Comparison of ENCODE assay signal across 1 cellular context in the genomic region with DNA sequence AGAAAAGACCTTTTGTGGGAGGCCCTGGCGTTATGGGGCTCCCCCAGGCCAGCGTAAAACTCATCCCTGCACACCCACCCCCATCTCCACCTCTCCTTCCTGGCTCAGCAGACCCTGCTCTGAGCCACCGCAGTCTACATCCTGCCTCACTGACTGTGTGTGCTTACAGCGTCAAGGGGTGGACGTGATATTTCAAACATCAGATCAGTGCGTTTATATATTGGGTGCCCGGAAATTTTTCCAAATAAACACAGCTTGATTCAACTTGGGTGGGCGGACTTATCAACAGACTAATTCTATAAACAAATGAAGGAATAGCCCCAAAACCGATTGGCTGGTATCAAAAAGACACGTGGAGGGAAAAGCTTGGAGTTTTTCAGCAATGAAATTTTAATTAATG.
TF ChIP-seq lines count a peak whose summit lies in the region.

No MANE protein-coding gene starts in this region.

TF ChIP-seq in SK-N-SH treated with all-trans-retinoic acid at 6 μM for 48 hours, 23 proteins besides CTCF, POLR2A, EP300 and RAD21 (continued from another document):
- TF ChIP-seq, protein P1, sequence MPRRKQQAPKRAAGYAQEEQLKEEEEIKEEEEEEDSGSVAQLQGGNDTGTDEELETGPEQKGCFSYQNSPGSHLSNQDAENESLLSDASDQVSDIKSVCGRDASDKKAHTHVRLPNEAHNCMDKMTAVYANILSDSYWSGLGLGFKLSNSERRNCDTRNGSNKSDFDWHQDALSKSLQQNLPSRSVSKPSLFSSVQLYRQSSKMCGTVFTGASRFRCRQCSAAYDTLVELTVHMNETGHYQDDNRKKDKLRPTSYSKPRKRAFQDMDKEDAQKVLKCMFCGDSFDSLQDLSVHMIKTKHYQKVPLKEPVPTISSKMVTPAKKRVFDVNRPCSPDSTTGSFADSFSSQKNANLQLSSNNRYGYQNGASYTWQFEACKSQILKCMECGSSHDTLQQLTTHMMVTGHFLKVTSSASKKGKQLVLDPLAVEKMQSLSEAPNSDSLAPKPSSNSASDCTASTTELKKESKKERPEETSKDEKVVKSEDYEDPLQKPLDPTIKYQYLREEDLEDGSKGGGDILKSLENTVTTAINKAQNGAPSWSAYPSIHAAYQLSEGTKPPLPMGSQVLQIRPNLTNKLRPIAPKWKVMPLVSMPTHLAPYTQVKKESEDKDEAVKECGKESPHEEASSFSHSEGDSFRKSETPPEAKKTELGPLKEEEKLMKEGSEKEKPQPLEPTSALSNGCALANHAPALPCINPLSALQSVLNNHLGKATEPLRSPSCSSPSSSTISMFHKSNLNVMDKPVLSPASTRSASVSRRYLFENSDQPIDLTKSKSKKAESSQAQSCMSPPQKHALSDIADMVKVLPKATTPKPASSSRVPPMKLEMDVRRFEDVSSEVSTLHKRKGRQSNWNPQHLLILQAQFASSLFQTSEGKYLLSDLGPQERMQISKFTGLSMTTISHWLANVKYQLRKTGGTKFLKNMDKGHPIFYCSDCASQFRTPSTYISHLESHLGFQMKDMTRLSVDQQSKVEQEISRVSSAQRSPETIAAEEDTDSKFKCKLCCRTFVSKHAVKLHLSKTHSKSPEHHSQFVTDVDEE (CRISPR knock-in tag; IDR thresholded peaks at IDR 0.05), result no peak
- TF ChIP-seq, protein P2, sequence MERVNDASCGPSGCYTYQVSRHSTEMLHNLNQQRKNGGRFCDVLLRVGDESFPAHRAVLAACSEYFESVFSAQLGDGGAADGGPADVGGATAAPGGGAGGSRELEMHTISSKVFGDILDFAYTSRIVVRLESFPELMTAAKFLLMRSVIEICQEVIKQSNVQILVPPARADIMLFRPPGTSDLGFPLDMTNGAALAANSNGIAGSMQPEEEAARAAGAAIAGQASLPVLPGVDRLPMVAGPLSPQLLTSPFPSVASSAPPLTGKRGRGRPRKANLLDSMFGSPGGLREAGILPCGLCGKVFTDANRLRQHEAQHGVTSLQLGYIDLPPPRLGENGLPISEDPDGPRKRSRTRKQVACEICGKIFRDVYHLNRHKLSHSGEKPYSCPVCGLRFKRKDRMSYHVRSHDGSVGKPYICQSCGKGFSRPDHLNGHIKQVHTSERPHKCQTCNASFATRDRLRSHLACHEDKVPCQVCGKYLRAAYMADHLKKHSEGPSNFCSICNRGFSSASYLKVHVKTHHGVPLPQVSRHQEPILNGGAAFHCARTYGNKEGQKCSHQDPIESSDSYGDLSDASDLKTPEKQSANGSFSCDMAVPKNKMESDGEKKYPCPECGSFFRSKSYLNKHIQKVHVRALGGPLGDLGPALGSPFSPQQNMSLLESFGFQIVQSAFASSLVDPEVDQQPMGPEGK (CRISPR knock-in tag; IDR thresholded peaks at IDR 0.05; ENCODE audit: borderline replicate concordance), result no peak
- TF ChIP-seq ZNF8 (CRISPR knock-in tag; IDR thresholded peaks at IDR 0.05), result no peak
